8 cellular contexts compared by ENCODE assay signal in genomic region chr20:35523298-35523888, GRCh38. TPM values are rescaled to one million over a fixed set of nuclear protein-coding genes. Genes with fewer than 3 reads are reported as not detected.
DNase-seq lines count a peak whose midpoint lies in the region; ATAC-seq, FAIRE-seq and TF ChIP-seq lines count a peak whose summit lies in the region.

No MANE protein-coding gene starts in this region.

- DNase-seq in BE2C (peak; percentile 49), WERI-Rb-1 (peak; percentile 24), glutamatergic neuron (peak; percentile 41), urothelium cell line (ENCODE audit: low spot score) (peak; percentile 48), retina (no peak), mesenchymal stem cell (no peak)

- no peaks in the 10 kb centered on the region for H3K4me1 ChIP-seq in BE2C
- no peaks in the 10 kb centered on the region for H3K4me1 ChIP-seq in HEK293 (ENCODE audit: control insufficient read depth, insufficient read depth, low read length)
- peaks cover 1% of the 10 kb centered on the region for H3K4me1 ChIP-seq in mesenchymal stem cell (ENCODE audit: control insufficient read depth, insufficient read depth, low read depth, low read length)

- H3K27ac ChIP-seq in HEK293 (ENCODE audit: extremely low read depth, low read depth, low read length) (no peak overlapping the region), WERI-Rb-1 (no peak overlapping the region), mesenchymal stem cell (ENCODE audit: low read length, poor library complexity, severe bottlenecking) (no peak overlapping the region)

- H3K27me3 Mint-ChIP-seq in glutamatergic neuron (ENCODE audit: unreplicated experiment), result no peaks in the 10 kb centered on the region

- peak; percentile 23 for FAIRE-seq in urothelium cell line (lab: Jason Lieb, UNC)

- H3K27ac Mint-ChIP-seq in glutamatergic neuron (ENCODE audit: unreplicated experiment), result no peak overlapping the region

- no peak overlapping the region for H3K4me3 ChIP-seq in BE2C (ENCODE audit: low read depth, low read length)
- no peak overlapping the region for H3K4me3 ChIP-seq in HEK293 (ENCODE audit: low read depth, low read length)
- no peak overlapping the region for H3K4me3 ChIP-seq in WERI-Rb-1 (ENCODE audit: low read depth, low read length)
- no peak overlapping the region for H3K4me3 ChIP-seq in mesenchymal stem cell (ENCODE audit: insufficient read depth in 1 of 2, low read depth in 1 of 2, low read length in 2 of 2)

- no peak overlapping the region for H3K14ac ChIP-seq in mesenchymal stem cell (ENCODE audit: low read length in 2 of 2)

- no peak overlapping the region for H2BK5ac ChIP-seq in mesenchymal stem cell (ENCODE audit: low read depth, low read length, poor library complexity, severe bottlenecking)

- H3K9me3 ChIP-seq in BE2C (no peaks in the 10 kb centered on the region), HEK293 (ENCODE audit: control insufficient read depth, insufficient read depth, low read depth, low read length) (no peaks in the 10 kb centered on the region), WERI-Rb-1 (ENCODE audit: severe bottlenecking) (no peaks in the 10 kb centered on the region), mesenchymal stem cell (ENCODE audit: control insufficient read depth, low read length) (no peaks in the 10 kb centered on the region)

- no peak overlapping the region for H4K8ac ChIP-seq in mesenchymal stem cell (ENCODE audit: low read length)

- H3K23ac ChIP-seq in mesenchymal stem cell (ENCODE audit: low read length in 2 of 2), result no peak overlapping the region

- no peak overlapping the region for H2BK12ac ChIP-seq in mesenchymal stem cell (ENCODE audit: low read length in 2 of 2)

- no peak overlapping the region for H3K4me3 Mint-ChIP-seq in glutamatergic neuron (ENCODE audit: unreplicated experiment)

- no peak overlapping the region for H3K18ac ChIP-seq in mesenchymal stem cell (ENCODE audit: low read depth in 1 of 2, low read length in 2 of 2)

- H3K36me3 ChIP-seq in BE2C (no peaks in the 10 kb centered on the region), HEK293 (ENCODE audit: control insufficient read depth in 2 of 2, insufficient read depth in 1 of 2, low read length in 2 of 2) (no peaks in the 10 kb centered on the region), WERI-Rb-1 (no peaks in the 10 kb centered on the region), mesenchymal stem cell (ENCODE audit: control insufficient read depth in 1 of 2, insufficient read depth in 2 of 2, low read depth in 1 of 2, low read length in 2 of 2) (no peaks in the 10 kb centered on the region)

- POLR2A ChIA-PET in HEK293 (lab: Yijun Ruan, JAX), result no interaction called here

- no peak for ATAC-seq in HG03025 (IDR thresholded peaks at IDR 0.05; ENCODE audit: low FRiP score, unreplicated experiment)

- peaks cover 4% of the 10 kb centered on the region for H3K9me3 Mint-ChIP-seq in glutamatergic neuron (ENCODE audit: unreplicated experiment)

- no peak overlapping the region for H3K4ac ChIP-seq in mesenchymal stem cell (ENCODE audit: low read depth in 1 of 2, low read length in 2 of 2)

- TF ChIP-seq CTCF in BE2C (IDR thresholded peaks at IDR 0.05; ENCODE audit: low read depth, low read length) (peak; percentile 68), HEK293 (tag by site-specific recombination; IDR thresholded peaks at IDR 0.05) (no peak), WERI-Rb-1 (IDR thresholded peaks at IDR 0.05; ENCODE audit: low read depth, low read length) (peak; percentile 46; the same call in 1 of the 2 replicates), glutamatergic neuron (IDR thresholded peaks at IDR 0.05; ENCODE audit: partially characterized antibody, unreplicated experiment) (peak; percentile 66)

- no peak overlapping the region for H2AK5ac ChIP-seq in mesenchymal stem cell (ENCODE audit: low read length, severe bottlenecking)

- 90% methylated on average over 5 of the region's 6 CpGs for WGBS in mesenchymal stem cell

- no peaks in the 10 kb centered on the region for H3K27me3 ChIP-seq in BE2C
- no peaks in the 10 kb centered on the region for H3K27me3 ChIP-seq in WERI-Rb-1 (ENCODE audit: insufficient read depth, low read depth, severe bottlenecking)
- peaks cover 0 to 2% of the 10 kb centered on the region in 2 experiments for H3K27me3 ChIP-seq in mesenchymal stem cell (ENCODE audit: control insufficient read depth in 1 of 2, insufficient read depth in 1 of 2, low read length in 2 of 2)

- no peak overlapping the region for H3K9ac ChIP-seq in mesenchymal stem cell (ENCODE audit: low read length)

- CTCF ChIA-PET in HEK293 (lab: Yijun Ruan, JAX), result interaction anchor here (0.7 to 0.9 kb wide), 2 partner anchors 11 to 27 kb away, joined by 3 read pairs; no protein-coding TSS in a partner anchor

- no peaks in the 10 kb centered on the region for H3K79me1 ChIP-seq in mesenchymal stem cell (replicated peaks; ENCODE audit: low read length, poor library complexity, severe bottlenecking)

- no peak overlapping the region for H2BK15ac ChIP-seq in mesenchymal stem cell (ENCODE audit: low read depth, poor library complexity, severe bottlenecking)

- no peak overlapping the region for H2AFZ ChIP-seq in mesenchymal stem cell (ENCODE audit: low read depth, low read length)

- no peak overlapping the region for H4K91ac ChIP-seq in mesenchymal stem cell (ENCODE audit: low read length)

- H3K4me2 ChIP-seq in mesenchymal stem cell (ENCODE audit: low read length, poor library complexity, severe bottlenecking), result no peak overlapping the region

- H3K36me3 Mint-ChIP-seq in glutamatergic neuron (ENCODE audit: unreplicated experiment), result no peaks in the 10 kb centered on the region

- H3K4me1 Mint-ChIP-seq in glutamatergic neuron (ENCODE audit: low read depth, unreplicated experiment), result peaks cover 6% of the 10 kb centered on the region

- H2BK120ac ChIP-seq in mesenchymal stem cell (ENCODE audit: low read depth, low read length), result no peak overlapping the region

TF ChIP-seq in HEK293, 187 proteins besides CTCF, POLR2A, EP300 and RAD21 (continues in another document):
- TF ChIP-seq ZBTB20 (tag by site-specific recombination; IDR thresholded peaks at IDR 0.05) (no peak), HOXC10 (CRISPR knock-in tag; IDR thresholded peaks at IDR 0.05) (0 out of 2 replicates have a peak, but pooled peaks have one; percentile 35), ZNF501 (tag by site-specific recombination; IDR thresholded peaks at IDR 0.05) (no peak), ZEB2 (tag by site-specific recombination; IDR thresholded peaks at IDR 0.05) (no peak), ZNF2 (tag by site-specific recombination; IDR thresholded peaks at IDR 0.05) (no peak), ZNF354C (tag by site-specific recombination; IDR thresholded peaks at IDR 0.05; ENCODE audit: borderline replicate concordance, low read depth) (no peak), ZNF311 (tag by site-specific recombination; IDR thresholded peaks at IDR 0.05; ENCODE audit: borderline replicate concordance) (no peak), ZFHX2 (tag by site-specific recombination; conservative IDR thresholded peaks at IDR 0.05) (no peak), ZNF654 (tag by site-specific recombination; IDR thresholded peaks at IDR 0.05; ENCODE audit: low read depth) (0 out of 2 replicates have a peak, but pooled peaks have one; percentile 28), ZIC2 (tag by site-specific recombination; IDR thresholded peaks at IDR 0.05) (no peak), ZBTB1 (tag by site-specific recombination; IDR thresholded peaks at IDR 0.05) (no peak), ZNF155 (tag by site-specific recombination; IDR thresholded peaks at IDR 0.05) (no peak), OVOL3 (tag by site-specific recombination; IDR thresholded peaks at IDR 0.05) (no peak), ZXDB (tag by site-specific recombination; IDR thresholded peaks at IDR 0.05) (no peak), YY1 (tag by site-specific recombination; IDR thresholded peaks at IDR 0.05) (0 out of 2 replicates have a peak, but pooled peaks have one; percentile 28), ZNF302 (tag by site-specific recombination; IDR thresholded peaks at IDR 0.05; ENCODE audit: low read depth) (no peak), KLF8 (tag by site-specific recombination; IDR thresholded peaks at IDR 0.05) (no peak), ZNF843 (tag by site-specific recombination; IDR thresholded peaks at IDR 0.05) (no peak), GLI2 (tag by site-specific recombination; IDR thresholded peaks at IDR 0.05; ENCODE audit: borderline replicate concordance, low read depth) (no peak), ZNF341 (tag by site-specific recombination; IDR thresholded peaks at IDR 0.05; ENCODE audit: low read depth) (no peak), ZNF184 (tag by site-specific recombination; IDR thresholded peaks at IDR 0.05) (no peak), ZNF558 (tag by site-specific recombination; IDR thresholded peaks at IDR 0.05) (no peak)
- TF ChIP-seq, protein P1, sequence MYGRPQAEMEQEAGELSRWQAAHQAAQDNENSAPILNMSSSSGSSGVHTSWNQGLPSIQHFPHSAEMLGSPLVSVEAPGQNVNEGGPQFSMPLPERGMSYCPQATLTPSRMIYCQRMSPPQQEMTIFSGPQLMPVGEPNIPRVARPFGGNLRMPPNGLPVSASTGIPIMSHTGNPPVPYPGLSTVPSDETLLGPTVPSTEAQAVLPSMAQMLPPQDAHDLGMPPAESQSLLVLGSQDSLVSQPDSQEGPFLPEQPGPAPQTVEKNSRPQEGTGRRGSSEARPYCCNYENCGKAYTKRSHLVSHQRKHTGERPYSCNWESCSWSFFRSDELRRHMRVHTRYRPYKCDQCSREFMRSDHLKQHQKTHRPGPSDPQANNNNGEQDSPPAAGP (tag by site-specific recombination; IDR thresholded peaks at IDR 0.05), result no peak
- TF ChIP-seq, protein P2, sequence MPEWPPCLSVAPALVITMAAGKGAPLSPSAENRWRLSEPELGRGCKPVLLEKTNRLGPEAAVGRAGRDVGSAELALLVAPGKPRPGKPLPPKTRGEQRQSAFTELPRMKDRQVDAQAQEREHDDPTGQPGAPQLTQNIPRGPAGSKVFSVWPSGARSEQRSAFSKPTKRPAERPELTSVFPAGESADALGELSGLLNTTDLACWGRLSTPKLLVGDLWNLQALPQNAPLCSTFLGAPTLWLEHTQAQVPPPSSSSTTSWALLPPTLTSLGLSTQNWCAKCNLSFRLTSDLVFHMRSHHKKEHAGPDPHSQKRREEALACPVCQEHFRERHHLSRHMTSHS (tag by site-specific recombination; IDR thresholded peaks at IDR 0.05), result no peak

RNA-seq across cellular contexts. Expression of gene C20orf173, which starts 6.1 kb away (rescaled TPM):
- not detected for polyA plus RNA-seq in BE2C (2012; ENCODE audit: insufficient read depth, insufficient read length, low read depth)
- not detected for total RNA-seq in glutamatergic neuron (ENCODE audit: unreplicated experiment)
- polyA plus RNA-seq in mesenchymal stem cell (2013, experiment 1 of 2), result not detected
- polyA plus RNA-seq in mesenchymal stem cell (2013, experiment 2 of 2), result not detected

RNA-seq across cellular contexts. Expression of gene ERGIC3, which starts 18.5 kb away (rescaled TPM):
- polyA plus RNA-seq in BE2C (2012; ENCODE audit: insufficient read depth, insufficient read length, low read depth), result 290 TPM
- total RNA-seq in glutamatergic neuron (ENCODE audit: unreplicated experiment), result 233 TPM
- 181 TPM for polyA plus RNA-seq in mesenchymal stem cell (2013, experiment 1 of 2)
- 185 TPM for polyA plus RNA-seq in mesenchymal stem cell (2013, experiment 2 of 2)

Comparison
In these comparisons a context has a peak if more than half of its experiments do, and no peak if none do; other contexts are left out.
1. DNase-seq: peak in BE2C (single experiment), WERI-Rb-1 (single experiment), glutamatergic neuron (single experiment) and urothelium cell line (single experiment); none in retina (single experiment) and mesenchymal stem cell (single experiment).